8 cellular contexts compared by ENCODE assay signal in genomic region chr1:156927215-156928042, GRCh38. TPM values are rescaled to one million over a fixed set of nuclear protein-coding genes. Genes with fewer than 3 reads are reported as not detected.
DNase-seq lines count a peak whose midpoint lies in the region; ATAC-seq, FAIRE-seq and TF ChIP-seq lines count a peak whose summit lies in the region.

No MANE protein-coding gene starts in this region.

- no peaks in the 10 kb centered on the region for H3K79me1 ChIP-seq in H1 (ENCODE audit: low read depth, low read length)

- H4K8ac ChIP-seq in H1 (ENCODE audit: extremely low read depth, insufficient read depth, low read length) = peak overlapping the region; percentile 64

- no peak overlapping the region for H3K14ac ChIP-seq in H1 (ENCODE audit: insufficient read length)

- peak; percentile 88 to 93 for TF ChIP-seq RAD21 in H1 (IDR thresholded peaks at IDR 0.05 in 1 of 2, conservative IDR thresholded peaks at IDR 0.05 in 1 of 2; ENCODE audit: low read depth in 2 of 2, low read length in 2 of 2)

- H3K27me3 ChIP-seq in HAP-1 (ENCODE audit: low read depth) (peaks cover 26% of the 10 kb centered on the region), H1 (replicated peaks in 1 of 4; ENCODE audit: control insufficient read depth in 3 of 4, extremely low read depth in 1 of 4, insufficient read depth in 3 of 4, low read length in 3 of 4) (peaks cover 51 to 71% (median 69%) of the 10 kb centered on the region in 4 experiments), mucosa of rectum (ENCODE audit: control insufficient read depth in 2 of 2, insufficient read depth in 2 of 2, low read length in 2 of 2) (peaks cover 53 to 55% of the 10 kb centered on the region in 2 donors)

- peaks cover 8% of the 10 kb centered on the region; the same call in 1 of the 2 replicates for H3K23me2 ChIP-seq in H1 (ENCODE audit: low read depth, low read length)

- POLR2A ChIA-PET in activated CD8-positive, alpha-beta T cell treated with anti-CD3 and anti-CD28 coated beads for 36 hours (lab: Charles Lee) = interaction anchor here (1.1 to 1.7 kb wide), 4 partner anchors 10 to 38 kb away, joined by 3 to 5 read pairs (median 4); no protein-coding TSS in a partner anchor
- POLR2A ChIA-PET in H1 (lab: Charles Lee; ENCODE audit: partially characterized antibody) = interaction anchor here (0.7 to 3.0 kb wide), 10 partner anchors 11 to 220 kb away, joined by 3 to 10 read pairs (median 3); partner anchors contain the start of genes INSRR and PEAR1

- H3K9me3 ChIP-seq in HAP-1 = no peaks in the 10 kb centered on the region
- no peaks in the 10 kb centered on the region for H3K9me3 ChIP-seq in H1 (ENCODE audit: insufficient read depth in 2 of 2, low read depth in 1 of 2, low read length in 1 of 2)
- no peaks in the 10 kb centered on the region for H3K9me3 ChIP-seq in mucosa of rectum (ENCODE audit: control insufficient read depth in 2 of 2, low read length in 2 of 2)

- H2BK20ac ChIP-seq in H1 (ENCODE audit: low read length) = no peak overlapping the region

- TF ChIP-seq CTCF in AG10803 (conservative IDR thresholded peaks at IDR 0.05; ENCODE audit: low read length) (peak; percentile 73), H1 (IDR thresholded peaks at IDR 0.05; ENCODE audit: control extremely low read depth in 1 of 3, insufficient read depth in 1 of 3, low read depth in 1 of 3, low read length in 3 of 3) (peak; percentile 90 to 92 (median 92))
- TF ChIP-seq CTCF in activated CD8-positive, alpha-beta T cell treated with anti-CD3 and anti-CD28 coated beads for 36 hours (IDR thresholded peaks at IDR 0.05) = peak; percentile 78

- intact Hi-C loops in activated CD8-positive, alpha-beta T cell treated with anti-CD3 and anti-CD28 coated beads for 36 hours (cut with micrococcal nuclease) = loop anchor here (5.0 kb wide), 1 partner anchor 35 kb away; the partner anchor contains the start of gene PEAR1

- WGBS in H1 (ENCODE audit: extremely low coverage in 1 of 2, insufficient coverage in 1 of 2, insufficient read length in 1 of 2, insufficient replicate concordance in 2 of 2, low coverage in 1 of 2, low lambda C conversion rate in 2 of 2, missing lambda C conversion rate in 1 of 2), 2 experiments = 6% methylated on average over 53 of the region's 64 CpGs; no CpG with 5 or more reads in 1 of the 2 experiments

- no peak overlapping the region for H2BK120ac ChIP-seq in H1 (replicated peaks; ENCODE audit: low read depth, low read length)

- H3K36me3 ChIP-seq in HAP-1 (replicated peaks) (no peaks in the 10 kb centered on the region), H1 (ENCODE audit: control insufficient read depth in 2 of 4, insufficient read depth in 4 of 4, low read length in 3 of 4) (no peaks in the 10 kb centered on the region), mucosa of rectum (ENCODE audit: control insufficient read depth in 2 of 2, insufficient read depth in 2 of 2, low read length in 2 of 2) (no peaks in the 10 kb centered on the region)

- H3K18ac ChIP-seq in H1 (ENCODE audit: extremely low read depth, low read length) = no peak overlapping the region; the same call in 1 of the 2 replicates

- DNase-seq in AG10803 (ENCODE audit: low read depth) (peak; percentile 58), HAP-1 (ENCODE audit: low spot score in 2 of 2) (peak; percentile 67 to 91), NCI-H510A treated with DMSO at 0.1 percent for 48 hours (lab: John Stamatoyannopoulos, UW) (peak; percentile 80), H1 (ENCODE audit: low read depth in 1 of 2, low spot score in 2 of 2) (peak in 1 of 2 experiments; percentile 90)
- DNase-seq in activated CD8-positive, alpha-beta T cell treated with anti-CD3 and anti-CD28 coated beads for 36 hours = peak; percentile 83
- peak; percentile 47 to 54 for DNase-seq in stimulated activated CD8-positive, alpha-beta memory T cell treated with anti-CD3 and anti-CD28 coated beads, Interleukin-7, amount 100 ng/mL, for 48 hours (ENCODE audit: extremely low read depth in 1 of 2, low read depth in 1 of 2)

- no peaks in the 10 kb centered on the region for H3K79me2 ChIP-seq in H1 (ENCODE audit: control insufficient read depth in 1 of 2, insufficient read depth in 2 of 2, low read length in 2 of 2)

- H3K4me1 Mint-ChIP-seq in activated CD8-positive, alpha-beta T cell treated with anti-CD3 and anti-CD28 coated beads for 36 hours (ENCODE audit: low read depth) = peaks cover 32% of the 10 kb centered on the region

- no peak overlapping the region for H4K5ac ChIP-seq in H1 (ENCODE audit: insufficient read length, low read depth, low read length)

- peak overlapping the region; percentile 41 for H3K4me3 Mint-ChIP-seq in activated CD8-positive, alpha-beta T cell treated with anti-CD3 and anti-CD28 coated beads for 36 hours

- CTCF ChIA-PET in activated CD8-positive, alpha-beta T cell treated with anti-CD3 and anti-CD28 coated beads for 36 hours (lab: Charles Lee) = interaction anchor here (0.6 to 7.3 kb wide), 39 partner anchors 10 to 270 kb away, joined by 3 to 94 read pairs (median 4); partner anchors contain the start of genes NTRK1 and PEAR1
- CTCF ChIA-PET in H1 (lab: Charles Lee; ENCODE audit: partially characterized antibody) = interaction anchor here (0.7 to 11.8 kb wide), 35 partner anchors 9 to 284 kb away, joined by 3 to 287 read pairs (median 3); partner anchors contain the start of genes CRABP2, INSRR, ISG20L2 and METTL25B

- peak overlapping the region; percentile 73; the same call in 1 of the 2 replicates for H2AFZ ChIP-seq in H1 (ENCODE audit: low read length)

- peak; percentile 70 for ATAC-seq in activated CD8-positive, alpha-beta T cell treated with anti-CD3 and anti-CD28 coated beads for 36 hours
- no peak for ATAC-seq in HG02588 (IDR thresholded peaks at IDR 0.05; ENCODE audit: unreplicated experiment)

- H3K4me1 ChIP-seq in HAP-1 (no peaks in the 10 kb centered on the region), H1 (replicated peaks in 1 of 4; ENCODE audit: control insufficient read depth in 3 of 4, insufficient read depth in 4 of 4, low read length in 3 of 4) (peaks cover 3 to 21% (median 9%) of the 10 kb centered on the region in 4 experiments; a peak in 6 of 7 replicates), mucosa of rectum (ENCODE audit: control insufficient read depth in 2 of 2, insufficient read depth in 2 of 2, low read length in 2 of 2) (peaks cover 0 to 14% of the 10 kb centered on the region in 2 donors)

- no peaks in the 10 kb centered on the region for H3K36me3 Mint-ChIP-seq in activated CD8-positive, alpha-beta T cell treated with anti-CD3 and anti-CD28 coated beads for 36 hours (ENCODE audit: low read depth)

- TF ChIP-seq EP300 in H1 (IDR thresholded peaks at IDR 0.05; ENCODE audit: borderline replicate concordance in 1 of 2, low read depth in 2 of 2, low read length in 2 of 2) = no peak

- no peak for FAIRE-seq in H1 (lab: Jason Lieb, UNC)

- no peak overlapping the region for H3K23ac ChIP-seq in H1 (ENCODE audit: insufficient read length)

- H3K27ac Mint-ChIP-seq in activated CD8-positive, alpha-beta T cell treated with anti-CD3 and anti-CD28 coated beads for 36 hours = no peak overlapping the region

- H2AK5ac ChIP-seq in H1 (ENCODE audit: low read depth, low read length) = no peak overlapping the region

- no peak for TF ChIP-seq POLR2A in H1 (IDR thresholded peaks at IDR 0.05; ENCODE audit: control extremely low read depth in 1 of 2, low read depth in 2 of 2, low read length in 2 of 2)

- H3K4me3 ChIP-seq in AG10803 (ENCODE audit: low read length) (peak overlapping the region; percentile 49), HAP-1 (peak overlapping the region; percentile 26), H1 (ENCODE audit: extremely low read depth in 1 of 4, insufficient read depth in 2 of 4, low read depth in 3 of 4, low read length in 4 of 4) (peak overlapping the region; percentile 36 to 70 (median 62)), mucosa of rectum (ENCODE audit: low read length in 2 of 2) (peak overlapping the region; percentile 26 to 49)

- peak overlapping the region; percentile 72 to 96 for H3K4me2 ChIP-seq in H1 (ENCODE audit: insufficient read depth in 1 of 2, low read depth in 2 of 2, low read length in 2 of 2)

- peak overlapping the region; percentile 88; the same call in 1 of the 2 replicates for H2BK15ac ChIP-seq in H1 (ENCODE audit: low read length)

- H2BK5ac ChIP-seq in H1 (ENCODE audit: low read depth, low read length) = no peak overlapping the region

- H4K20me1 ChIP-seq in H1 (replicated peaks in 1 of 2; ENCODE audit: control insufficient read depth in 1 of 2, insufficient read depth in 2 of 2, low read length in 2 of 2) = peaks cover 2 to 17% of the 10 kb centered on the region in 2 experiments

- H3K27me3 Mint-ChIP-seq in activated CD8-positive, alpha-beta T cell treated with anti-CD3 and anti-CD28 coated beads for 36 hours = peaks cover 77% of the 10 kb centered on the region

- H3K9ac ChIP-seq in H1 (replicated peaks in 1 of 4; ENCODE audit: extremely low read depth in 1 of 4, low read depth in 3 of 4, low read length in 3 of 4) = no peak overlapping the region
- H3K9ac ChIP-seq in mucosa of rectum (ENCODE audit: low read depth in 1 of 2, low read length in 2 of 2) = no peak overlapping the region

- in situ Hi-C loops in HAP-1 (cut with MboI; ENCODE audit: low sequenced_read_pairs) = no loop called here

- H3K56ac ChIP-seq in H1 (replicated peaks; ENCODE audit: insufficient read length, low read depth, low read length) = peak overlapping the region; percentile 17

- H3K4ac ChIP-seq in H1 (replicated peaks; ENCODE audit: insufficient read length, low read depth, low read length) = no peak overlapping the region

- H2BK12ac ChIP-seq in H1 (ENCODE audit: low read depth, low read length) = peak overlapping the region; percentile 60; the same call in 1 of the 2 replicates

- H4K91ac ChIP-seq in H1 (replicated peaks; ENCODE audit: insufficient read length, low read length) = no peak overlapping the region

- H3K9me3 Mint-ChIP-seq in activated CD8-positive, alpha-beta T cell treated with anti-CD3 and anti-CD28 coated beads for 36 hours = no peaks in the 10 kb centered on the region

- H3K27ac ChIP-seq in H1 (ENCODE audit: low read depth, low read length) (no peak overlapping the region), mucosa of rectum (ENCODE audit: low read depth in 2 of 2, low read length in 2 of 2) (no peak overlapping the region)

RNA-seq across cellular contexts. Expression of gene LRRC71, which starts 7.0 kb away (rescaled TPM):
- total RNA-seq in activated CD8-positive, alpha-beta T cell treated with anti-CD3 and anti-CD28 coated beads for 36 hours = not detected
- total RNA-seq in H1 (2021; fragmentation: NEBNext Ultra II Directional; extraction: Animal tissue kit (Norgen Biotek cat#: 25700)) = not detected in 2 replicates
- 0.05 and 0.16 TPM in 2 replicates for polyA plus RNA-seq in H1 (2011; rRNA removed)
- 0.27 TPM for polyA plus RNA-seq in H1 (2011; cell fraction: cytosol; rRNA removed)
- polyA plus RNA-seq in H1 (2011; cell fraction: nucleus; rRNA removed) = 0.46 TPM
- polyA plus RNA-seq in H1 (2012, experiment 1 of 2) = 0.12 to 0.59 TPM (median 0.31 TPM) in 4 replicates
- not detected for polyA plus RNA-seq in H1 (2012, experiment 2 of 2)
- 0.12 TPM for polyA plus RNA-seq in H1 (2013, experiment 1 of 2)
- polyA plus RNA-seq in H1 (2013, experiment 2 of 2) = 0.11 TPM
- 0.24 TPM in 1 of 2 replicates, not detected in the other for polyA minus RNA-seq in H1 (2011; rRNA and poly(A)+ RNA removed)
- polyA minus RNA-seq in H1 (2011; cell fraction: cytosol; rRNA and poly(A)+ RNA removed) = not detected
- polyA minus RNA-seq in H1 (2011; cell fraction: nucleus; rRNA and poly(A)+ RNA removed) = not detected

RNA-seq across cellular contexts. Expression of gene PEAR1, which starts 33.9 kb away (rescaled TPM):
- under 1 TPM in 1 of 2 experiments, not detected in 1; 0.07 TPM for total RNA-seq in activated CD8-positive, alpha-beta T cell treated with anti-CD3 and anti-CD28 coated beads for 36 hours
- total RNA-seq in H1 (2021; fragmentation: NEBNext Ultra II Directional; extraction: Animal tissue kit (Norgen Biotek cat#: 25700)) = 0.71 and 0.82 TPM in 2 replicates
- polyA plus RNA-seq in H1 (2011; rRNA removed) = 0.63 and 0.77 TPM in 2 replicates
- polyA plus RNA-seq in H1 (2011; cell fraction: cytosol; rRNA removed) = 0.44 TPM
- 3.3 TPM for polyA plus RNA-seq in H1 (2011; cell fraction: nucleus; rRNA removed)
- polyA plus RNA-seq in H1 (2012, experiment 1 of 2) = 0.26 to 0.88 TPM (median 0.65 TPM) in 4 replicates
- polyA plus RNA-seq in H1 (2012, experiment 2 of 2) = 0.39 TPM
- 0.53 TPM for polyA plus RNA-seq in H1 (2013, experiment 1 of 2)
- 0.42 TPM for polyA plus RNA-seq in H1 (2013, experiment 2 of 2)
- 0.13 and 0.22 TPM in 2 replicates for polyA minus RNA-seq in H1 (2011; rRNA and poly(A)+ RNA removed)
- 0.37 TPM for polyA minus RNA-seq in H1 (2011; cell fraction: cytosol; rRNA and poly(A)+ RNA removed)
- polyA minus RNA-seq in H1 (2011; cell fraction: nucleus; rRNA and poly(A)+ RNA removed) = 1.5 TPM
